ENCODE assay signal across 13 cellular contexts in the genomic region with DNA sequence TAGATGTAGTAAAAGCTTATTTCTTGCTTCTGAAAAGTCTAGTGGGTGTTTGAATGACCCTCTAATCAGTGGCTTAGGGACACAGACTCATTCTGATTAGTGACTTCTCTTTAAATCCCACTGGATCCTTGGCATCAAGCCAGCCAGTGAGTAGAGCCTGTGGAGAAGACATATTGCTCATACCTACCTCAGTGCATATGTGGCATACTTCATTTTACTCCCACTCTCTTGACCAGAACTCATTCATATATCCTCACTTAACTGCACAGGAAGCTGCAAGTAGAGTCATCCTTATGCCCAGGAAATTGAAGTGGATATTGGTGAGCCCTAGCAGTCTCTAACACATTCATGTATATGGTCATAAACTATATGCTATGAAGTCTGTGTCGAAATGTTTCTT.
DNase-seq lines count a peak whose midpoint lies in the region; ATAC-seq and TF ChIP-seq lines count a peak whose summit lies in the region.
"Had no signal": no experiment of that assay in that cellular context is flagged by ENCODE, and none has a peak within 500 bp of the region (broad histone marks: within the 10 kb centered on the region; RNA-seq: fewer than 3 reads in every experiment).

No MANE protein-coding gene starts in this region.

- H3K9me3 Mint-ChIP-seq in activated naive CD4-positive, alpha-beta T cell treated with anti-CD3 and anti-CD28 coated beads, Interleukin-2, amount 50 U/mL, for 72 hours = peaks cover 0 to 4% of the 10 kb centered on the region in 2 donors
- H3K9me3 Mint-ChIP-seq: dendritic cell treated with granulocyte-macrophage colony-stimulating factor and Interleukin-4, amounts not matched to agents 40 ng/mL and 50 ng/mL, for 4 days had no signal

- no peak overlapping the region for H3K27ac Mint-ChIP-seq in activated naive CD4-positive, alpha-beta T cell treated with anti-CD3 and anti-CD28 coated beads, Interleukin-2, amount 50 U/mL, for 72 hours
- H3K27ac Mint-ChIP-seq: dendritic cell treated with granulocyte-macrophage colony-stimulating factor and Interleukin-4, amounts not matched to agents 40 ng/mL and 50 ng/mL, for 4 days had no signal

- H3K27ac ChIP-seq in coronary artery = no peak overlapping the region
- H3K27ac ChIP-seq: right lobe of liver, vagina had no signal

- peaks cover 0 to 14% of the 10 kb centered on the region in 2 donors for H3K36me3 Mint-ChIP-seq in activated naive CD4-positive, alpha-beta T cell treated with anti-CD3 and anti-CD28 coated beads, Interleukin-2, amount 50 U/mL, for 72 hours

- ATAC-seq in activated naive CD4-positive, alpha-beta T cell treated with anti-CD3 and anti-CD28 coated beads, Interleukin-2, amount 50 U/mL, for 72 hours = peak; percentile 29 to 84
- peak; percentile 68 for ATAC-seq in stimulated activated naive CD8-positive, alpha-beta T cell treated with anti-CD3 and anti-CD28 coated beads, Interleukin-15, Interleukin-2, amounts not matched to agents 100 U/mL and 50 U/mL, for 24 hours
- ATAC-seq: mucosa of descending colon, right lobe of liver had no signal

- TF ChIP-seq CTCF in cardiac fibroblast (IDR thresholded peaks at IDR 0.05; ENCODE audit: low read depth, low read length) (no peak), coronary artery (IDR thresholded peaks at IDR 0.05) (no peak)

- no peak for DNase-seq in activated naive CD4-positive, alpha-beta T cell treated with anti-CD3 and anti-CD28 coated beads, Interleukin-2, amount 50 U/mL, for 72 hours (ENCODE audit: low spot score in 2 of 2)
- DNase-seq in activated naive CD4-positive, alpha-beta T cell treated with Interleukin-2 at 50 U/mL for 16 hours = no peak
- DNase-seq in M059J (ENCODE audit: low read depth) (peak; percentile 58), cardiac fibroblast (ENCODE audit: low read depth in 2 of 2) (peak; percentile 25 to 86), NOMO-1 (lab: John Stamatoyannopoulos, UW; ENCODE audit: unreplicated experiment in 2 of 2) (no peak), NCI-H2081 (lab: John Stamatoyannopoulos, UW) (no peak), coronary artery (ENCODE audit: low spot score) (no peak)
- DNase-seq in stimulated activated naive CD8-positive, alpha-beta T cell treated with anti-CD3 and anti-CD28 coated beads, Interleukin-15, Interleukin-2, amounts not matched to agents 100 U/mL and 50 U/mL, for 24 hours = peak; percentile 16
- DNase-seq: CD8-positive, alpha-beta memory T cell; mucosa of descending colon; right lobe of liver had no signal

- H3K4me3 ChIP-seq in cardiac fibroblast (replicated peaks in 1 of 2; ENCODE audit: low read depth in 2 of 2, low read length in 2 of 2) (no peak overlapping the region), coronary artery (no peak overlapping the region)
- H3K4me3 ChIP-seq: mucosa of descending colon, right lobe of liver, vagina had no signal

Comparison
In these comparisons a context has a peak if more than half of its experiments do, and no peak if none do; other contexts are left out.
1. DNase-seq: peak in M059J (single experiment), cardiac fibroblast (2 of 2) and stimulated activated naive CD8-positive, alpha-beta T cell treated with anti-CD3 and anti-CD28 coated beads, Interleukin-15, Interleukin-2, amounts not matched to agents 100 U/mL and 50 U/mL, for 24 hours (single experiment); none in activated naive CD4-positive, alpha-beta T cell treated with anti-CD3 and anti-CD28 coated beads, Interleukin-2, amount 50 U/mL, for 72 hours (0 of 2), activated naive CD4-positive, alpha-beta T cell treated with Interleukin-2 at 50 U/mL for 16 hours (single experiment), NOMO-1 (0 of 2), NCI-H2081 (0 of 2) and coronary artery (single experiment).